Comparison of ENCODE assay signal across 20 cellular contexts in the genomic region with DNA sequence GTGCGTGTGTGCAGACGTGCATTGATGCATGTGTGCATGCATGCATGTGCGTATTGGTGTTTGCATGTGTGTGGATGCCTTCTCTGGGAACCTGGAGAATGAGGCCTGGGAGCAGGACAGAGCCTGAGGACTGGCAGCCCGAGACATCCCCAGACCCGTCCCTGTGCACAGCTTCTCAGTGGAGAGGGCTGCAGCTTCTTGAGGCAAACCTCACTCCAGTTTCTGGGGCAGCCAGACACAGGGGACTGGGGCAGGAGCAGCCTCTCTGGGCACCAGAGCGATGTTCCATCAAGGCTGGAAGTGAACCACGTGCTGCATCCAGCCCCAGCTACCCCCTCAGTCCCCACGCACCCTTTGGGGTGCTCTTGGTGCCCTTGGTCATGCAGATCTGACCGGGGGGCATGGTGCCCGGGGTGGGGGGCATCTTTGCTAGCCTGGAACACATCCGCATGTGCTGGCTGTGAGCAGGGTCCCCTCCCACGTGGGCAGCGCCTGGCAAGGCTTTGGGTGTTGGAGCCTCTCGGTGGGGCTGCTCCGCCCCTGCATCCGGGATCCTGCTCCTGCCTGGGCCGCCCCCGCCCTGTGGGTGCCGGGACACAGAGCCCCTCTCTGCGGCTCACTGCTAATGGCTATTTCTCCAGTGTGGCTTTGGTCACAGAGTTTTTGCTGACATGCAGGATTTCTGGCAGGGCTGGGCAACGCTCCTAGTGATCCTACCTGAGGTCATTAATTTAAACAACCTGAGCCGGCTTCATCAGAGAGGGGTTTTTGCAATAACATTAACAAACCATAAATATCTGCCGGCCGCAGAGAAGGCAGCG.
DNase-seq lines count a peak whose midpoint lies in the region; ATAC-seq, FAIRE-seq and TF ChIP-seq lines count a peak whose summit lies in the region.
"Had no signal": no experiment of that assay in that cellular context is flagged by ENCODE, and none has a peak within 500 bp of the region (broad histone marks: within the 10 kb centered on the region; RNA-seq: fewer than 3 reads in every experiment).

No MANE protein-coding gene starts in this region.

- FAIRE-seq in K562 (lab: Jason Lieb, UNC), result no peak

- no peaks in the 10 kb centered on the region for H3K27me3 ChIP-seq in right atrium auricular region
- H3K27me3 ChIP-seq in K562 (ENCODE audit: control insufficient read depth in 2 of 2, insufficient read depth in 2 of 2, low read length in 2 of 2), result peaks cover 10 to 62% of the 10 kb centered on the region in 2 experiments; a peak in 4 of 5 replicates
- H3K27me3 ChIP-seq in vagina, result no peaks in the 10 kb centered on the region

- H3K9me3 ChIP-seq in right atrium auricular region (no peaks in the 10 kb centered on the region), K562 (replicated peaks; ENCODE audit: control insufficient read depth, insufficient read depth, low read depth, low read length) (no peaks in the 10 kb centered on the region), vagina (no peaks in the 10 kb centered on the region), mucosa of descending colon (no peaks in the 10 kb centered on the region)
- H3K9me3 ChIP-seq: heart left ventricle had no signal

- no peak overlapping the region for H2AFZ ChIP-seq in K562 (ENCODE audit: low read depth, low read length)

- no TSS peak for BruUV-seq in K562 (replicated peaks; lab: Mats Ljungman, UMichigan)

- in situ Hi-C loops in K562 (cut with MboI), result no loop called here

- ATAC-seq in Right ventricle myocardium superior (ENCODE audit: poor library complexity) (no peak), K562 (no peak), omental fat pad (ENCODE audit: low FRiP score) (no peak), mucosa of descending colon (no peak)
- ATAC-seq: activated CD8-positive, alpha-beta T cell treated with anti-CD3 and anti-CD28 coated beads, Interleukin-2, amount 10 ng/mL, durations not matched to agents 7 days and 5 days; activated naive CD8-positive, alpha-beta T cell treated with anti-CD3 and anti-CD28 coated beads, Interleukin-2, amount 50 U/mL, for 24 hours; heart left ventricle had no signal

- no peak overlapping the region for H3K9ac ChIP-seq in K562 (ENCODE audit: insufficient read depth in 1 of 2, low read depth in 2 of 2, low read length in 2 of 2)

- H3K4me1 ChIP-seq in right atrium auricular region, result peaks cover 0 to 3% of the 10 kb centered on the region in 2 donors
- peaks cover 0 to 12% of the 10 kb centered on the region in 2 experiments; a peak in 2 of 5 replicates for H3K4me1 ChIP-seq in K562 (replicated peaks in 1 of 2; ENCODE audit: control insufficient read depth in 2 of 2, insufficient read depth in 2 of 2, low read length in 2 of 2)
- no peaks in the 10 kb centered on the region for H3K4me1 ChIP-seq in vagina
- peaks cover 6% of the 10 kb centered on the region for H3K4me1 ChIP-seq in mucosa of descending colon (ENCODE audit: low read depth)

- CTCF ChIA-PET in K562 (lab: Yijun Ruan, JAX; ENCODE audit: low intra/inter-chr PET ratio), result no interaction called here

- no peaks in the 10 kb centered on the region for H3K36me3 ChIP-seq in right atrium auricular region
- H3K36me3 ChIP-seq in K562 (ENCODE audit: control insufficient read depth, insufficient read depth, low read length), result no peaks in the 10 kb centered on the region
- no peaks in the 10 kb centered on the region for H3K36me3 ChIP-seq in vagina
- no peaks in the 10 kb centered on the region for H3K36me3 ChIP-seq in mucosa of descending colon (ENCODE audit: low read depth)
- H3K36me3 ChIP-seq: heart left ventricle had no signal

- no peaks in the 10 kb centered on the region for H4K20me1 ChIP-seq in K562 (replicated peaks; ENCODE audit: control insufficient read depth, insufficient read depth, low read length)

- TF ChIP-seq RAD21 in K562 (CRISPR knock-in tag; conservative IDR thresholded peaks at IDR 0.05 in 1 of 2, IDR thresholded peaks at IDR 0.05 in 1 of 2), result no peak

- TF ChIP-seq POLR2A in K562 (conservative IDR thresholded peaks at IDR 0.05) (no peak), vagina (IDR thresholded peaks at IDR 0.05) (no peak)

- H3K27ac ChIP-seq in right atrium auricular region (no peak overlapping the region), K562 (ENCODE audit: extremely low read depth, low read depth, low read length) (no peak overlapping the region), vagina (no peak overlapping the region)
- H3K27ac ChIP-seq: heart left ventricle had no signal

- H3K79me2 ChIP-seq in K562 (ENCODE audit: control insufficient read depth, insufficient read depth, low read length), result no peaks in the 10 kb centered on the region

- 5% methylated on average over 17 of the region's 25 CpGs for WGBS in K562 (ENCODE audit: insufficient coverage, low coverage, missing lambda C conversion rate)

- H3K4me3 ChIP-seq in right atrium auricular region (no peak overlapping the region), K562 (no peak overlapping the region), vagina (no peak overlapping the region), mucosa of descending colon (no peak overlapping the region)
- H3K4me3 ChIP-seq: heart left ventricle had no signal

- no peaks in the 10 kb centered on the region for H3K9me1 ChIP-seq in K562 (ENCODE audit: control insufficient read depth, insufficient read depth, low read length)

- no peak for TF ChIP-seq EP300 in K562 (IDR thresholded peaks at IDR 0.05; ENCODE audit: low read length)

- H3K4me2 ChIP-seq in K562 (ENCODE audit: insufficient read depth, low read length), result no peak overlapping the region

- POLR2A ChIA-PET in K562 (lab: Yijun Ruan, JAX), result interaction anchor here (1.1 kb wide), 1 partner anchor 13 kb away, joined by 3 read pairs; no protein-coding TSS in a partner anchor

- intact Hi-C loops in Right ventricle myocardium superior (cut with DNase I), result no loop called here
- intact Hi-C loops in K562 (cut with micrococcal nuclease), result no loop called here
- intact Hi-C loops in vagina (cut with DNase I), result no loop called here
- intact Hi-C loops in mucosa of descending colon (cut with DNase I, micrococcal nuclease), result no loop called here

- peak; percentile 38 for DNase-seq in right atrium auricular region (ENCODE audit: low spot score)
- no peak for DNase-seq in Right ventricle myocardium superior
- DNase-seq in K562 (ENCODE audit: extremely low read depth in 1 of 4, low spot score in 3 of 4), result no peak
- DNase-seq in omental fat pad (ENCODE audit: low spot score), result peak; percentile 7
- peak; percentile 64 to 77 for DNase-seq in vagina (ENCODE audit: extremely low spot score in 2 of 2)
- no peak for DNase-seq in mucosa of descending colon
- DNase-seq in germinal center (ENCODE audit: low spot score), result no peak
- no peak for DNase-seq in NAMALWA (ENCODE audit: low spot score)
- DNase-seq: activated CD8-positive, alpha-beta T cell treated with anti-CD3 and anti-CD28 coated beads, Interleukin-2, amount 10 ng/mL, durations not matched to agents 7 days and 5 days; activated naive CD8-positive, alpha-beta T cell treated with anti-CD3 and anti-CD28 coated beads, Interleukin-2, amount 50 U/mL, for 24 hours; cerebellar nuclear complex; erythroblast; NCI-H2081; NCI-H226; NCI-H748 treated with DMSO at 0.1 percent for 48 hours; nucleus accumbens; retina; stimulated activated CD4-positive, alpha-beta T cell treated with anti-CD3 and anti-CD28 coated beads, Interleukin-4, amount 100 ng/mL, for 24 hours; stimulated activated naive CD4-positive, alpha-beta T cell had no signal

- TF ChIP-seq CTCF in right atrium auricular region (IDR thresholded peaks at IDR 0.05) (no peak), K562 (IDR thresholded peaks at IDR 0.05 in 2 of 3, conservative IDR thresholded peaks at IDR 0.05 in 1 of 3; ENCODE audit: insufficient read depth in 2 of 3, low read depth in 1 of 3, low read length in 3 of 3) (no peak), omental fat pad (IDR thresholded peaks at IDR 0.05) (no peak), vagina (IDR thresholded peaks at IDR 0.05) (no peak), mucosa of descending colon (IDR thresholded peaks at IDR 0.05) (no peak)

TF ChIP-seq in K562, 482 proteins besides CTCF, POLR2A, EP300 and RAD21:
- no peak for TF ChIP-seq SMC3 (conservative IDR thresholded peaks at IDR 0.05; ENCODE audit: insufficient read depth, low read depth, low read length)
- TF ChIP-seq ZBTB49 (CRISPR knock-in tag; IDR thresholded peaks at IDR 0.05; ENCODE audit: borderline replicate concordance), result no peak
- TF ChIP-seq MAFF (IDR thresholded peaks at IDR 0.05; ENCODE audit: low read length), result 0 out of 2 replicates have a peak, but pooled peaks have one; percentile 11
- peak; percentile 53; the same call in 1 of the 2 replicates for TF ChIP-seq ZNF316 (IDR thresholded peaks at IDR 0.05)
- TF ChIP-seq DIDO1 (tag; IDR thresholded peaks at IDR 0.05; ENCODE audit: low read depth), result no peak
- TF ChIP-seq C11orf30 (IDR thresholded peaks at IDR 0.05; ENCODE audit: low read depth), result 0 out of 2 replicates have a peak, but pooled peaks have one; percentile 30

Comparison
In these comparisons a context has a peak if more than half of its experiments do, and no peak if none do; other contexts are left out.
1. DNase-seq: peak in right atrium auricular region (single experiment), omental fat pad (single experiment) and vagina (2 of 2); none in Right ventricle myocardium superior (single experiment), K562 (0 of 4), mucosa of descending colon (0 of 3), germinal center (single experiment) and NAMALWA (single experiment).